Comparison of ENCODE assay signal across 8 cellular contexts in the genomic region with DNA sequence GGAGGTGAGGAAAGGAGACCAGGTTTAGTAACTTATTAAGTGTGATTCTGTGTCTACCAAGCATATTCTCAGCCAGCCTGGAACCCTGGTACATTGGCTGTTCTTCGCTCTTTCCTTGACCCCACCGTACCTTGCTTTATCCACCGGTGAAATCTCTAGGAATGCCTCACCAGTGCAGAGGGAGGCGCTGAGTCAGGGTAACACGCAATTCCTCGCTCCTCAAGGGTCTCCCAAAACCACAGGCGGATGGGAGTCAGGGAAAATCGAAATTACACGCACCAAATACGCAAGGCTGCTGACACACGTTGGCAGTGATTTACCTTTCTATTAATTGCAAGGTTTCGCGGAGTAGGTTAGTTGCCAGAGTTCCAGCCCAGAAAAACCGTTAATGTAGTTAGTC. TPM values are rescaled to one million over a fixed set of nuclear protein-coding genes. Genes with fewer than 3 reads are reported as not detected.
DNase-seq lines count a peak whose midpoint lies in the region; ATAC-seq and TF ChIP-seq lines count a peak whose summit lies in the region.

No MANE protein-coding gene starts in this region.

- H3K9me3 ChIP-seq in BE2C, result no peaks in the 10 kb centered on the region
- H3K9me3 ChIP-seq in heart left ventricle, result no peaks in the 10 kb centered on the region

- ATAC-seq in heart left ventricle, result peak in 1 of 4 donors; percentile 3

- no peaks in the 10 kb centered on the region; the same call in 1 of the 2 replicates for H3K4me1 ChIP-seq in BE2C
- H3K4me1 ChIP-seq in heart left ventricle, result peaks cover 3 to 68% (median 50%) of the 10 kb centered on the region in 12 donors

- H3K4me3 ChIP-seq in BE2C (ENCODE audit: low read depth, low read length) (peak overlapping the region; percentile 96), heart left ventricle (peak overlapping the region; percentile 54 to 94 (median 84))

- H3K27ac Mint-ChIP-seq in HFFc6 (peak overlapping the region; percentile 99), progenitor cell of endocrine pancreas (peak overlapping the region; percentile 88)
- peak overlapping the region; percentile 49 for H3K27ac Mint-ChIP-seq in activated T-helper 1 cell treated with anti-CD3 and anti-CD28 coated beads, Interleukin-12 subunit alpha, Interleukin-12 subunit beta, Interleukin-2, Interleukin-4 antibody, amounts not matched to agents 30 ng/mL and 10 ng/mL and 1 ng/mL, durations not matched to agents 14 hours and 24 hours and 36 hours

- TF ChIP-seq CTCF in BE2C (IDR thresholded peaks at IDR 0.05; ENCODE audit: low read depth, low read length) (no peak), HFFc6 (IDR thresholded peaks at IDR 0.05) (no peak), heart left ventricle (IDR thresholded peaks at IDR 0.05) (no peak), progenitor cell of endocrine pancreas (IDR thresholded peaks at IDR 0.05; ENCODE audit: unreplicated experiment) (no peak)

- intact Hi-C loops in activated T-helper 1 cell treated with anti-CD3 and anti-CD28 coated beads, Interleukin-12 subunit alpha, Interleukin-12 subunit beta, Interleukin-2, Interleukin-4 antibody, amounts not matched to agents 30 ng/mL and 10 ng/mL and 1 ng/mL, durations not matched to agents 14 hours and 24 hours and 36 hours (cut with micrococcal nuclease), result loop anchor here (5.0 kb wide), 2 partner anchors 206 to 846 kb away; partner anchors contain the start of gene DACT1
- intact Hi-C loops in heart left ventricle (cut with DNase I), result loop anchor here in 2 of 10 donors (10.0 kb wide), 3 partner anchors 611 to 701 kb away; partner anchors contain the start of genes DHRS7 (in 1 of the 2) and PCNX4 (in 1 of the 2)

- H3K9me3 Mint-ChIP-seq in HFFc6, result no peaks in the 10 kb centered on the region
- H3K9me3 Mint-ChIP-seq in activated T-helper 1 cell treated with anti-CD3 and anti-CD28 coated beads, Interleukin-12 subunit alpha, Interleukin-12 subunit beta, Interleukin-2, Interleukin-4 antibody, amounts not matched to agents 30 ng/mL and 10 ng/mL and 1 ng/mL, durations not matched to agents 14 hours and 24 hours and 36 hours, result no peaks in the 10 kb centered on the region
- H3K9me3 Mint-ChIP-seq in progenitor cell of endocrine pancreas (ENCODE audit: low read depth), result no peaks in the 10 kb centered on the region

- no peak for TF ChIP-seq POLR2A in heart left ventricle (IDR thresholded peaks at IDR 0.05)

- peak overlapping the region; percentile 98 for H3K4me3 Mint-ChIP-seq in HFFc6
- peak overlapping the region; percentile 94 for H3K4me3 Mint-ChIP-seq in activated T-helper 1 cell treated with anti-CD3 and anti-CD28 coated beads, Interleukin-12 subunit alpha, Interleukin-12 subunit beta, Interleukin-2, Interleukin-4 antibody, amounts not matched to agents 30 ng/mL and 10 ng/mL and 1 ng/mL, durations not matched to agents 14 hours and 24 hours and 36 hours
- H3K4me3 Mint-ChIP-seq in progenitor cell of endocrine pancreas (ENCODE audit: low read depth), result peak overlapping the region; percentile 85

- H3K27me3 Mint-ChIP-seq in HFFc6 (ENCODE audit: insufficient read depth), result peaks cover 2% of the 10 kb centered on the region; the same call in 1 of the 2 replicates
- H3K27me3 Mint-ChIP-seq in activated T-helper 1 cell treated with anti-CD3 and anti-CD28 coated beads, Interleukin-12 subunit alpha, Interleukin-12 subunit beta, Interleukin-2, Interleukin-4 antibody, amounts not matched to agents 30 ng/mL and 10 ng/mL and 1 ng/mL, durations not matched to agents 14 hours and 24 hours and 36 hours (ENCODE audit: insufficient read depth), result no peaks in the 10 kb centered on the region
- H3K27me3 Mint-ChIP-seq in progenitor cell of endocrine pancreas, result no peaks in the 10 kb centered on the region

- no peaks in the 10 kb centered on the region for H3K27me3 ChIP-seq in BE2C
- no peaks in the 10 kb centered on the region for H3K27me3 ChIP-seq in heart left ventricle

- H3K27ac ChIP-seq in heart left ventricle, result peak overlapping the region; percentile 69 to 97 (median 96)

- H3K36me3 ChIP-seq in BE2C (peaks cover 14% of the 10 kb centered on the region), heart left ventricle (peaks cover 0 to 21% (median 17%) of the 10 kb centered on the region in 9 donors)

- WGBS in heart left ventricle, 4 donors, result 5 to 7% (median 7%) methylated on average over 13 to 14 of the region's 14 CpGs

- H3K36me3 Mint-ChIP-seq in HFFc6 (ENCODE audit: low read depth) (peaks cover 31% of the 10 kb centered on the region), progenitor cell of endocrine pancreas (ENCODE audit: insufficient read depth) (peaks cover 3% of the 10 kb centered on the region)
- peaks cover 15% of the 10 kb centered on the region for H3K36me3 Mint-ChIP-seq in activated T-helper 1 cell treated with anti-CD3 and anti-CD28 coated beads, Interleukin-12 subunit alpha, Interleukin-12 subunit beta, Interleukin-2, Interleukin-4 antibody, amounts not matched to agents 30 ng/mL and 10 ng/mL and 1 ng/mL, durations not matched to agents 14 hours and 24 hours and 36 hours (ENCODE audit: low read depth)

- DNase-seq in BE2C (no peak), HFFc6 (peak; percentile 47), heart left ventricle (no peak), progenitor cell of endocrine pancreas (ENCODE audit: low spot score, unreplicated experiment) (no peak), SHP77 (lab: John Stamatoyannopoulos, UW) (no peak), NCI-H2196 (lab: John Stamatoyannopoulos, UW; ENCODE audit: unreplicated experiment) (no peak), SIG-M5 (lab: John Stamatoyannopoulos, UW) (no peak)
- DNase-seq in activated T-helper 1 cell treated with anti-CD3 and anti-CD28 coated beads, Interleukin-12 subunit alpha, Interleukin-12 subunit beta, Interleukin-2, Interleukin-4 antibody, amounts not matched to agents 30 ng/mL and 10 ng/mL and 1 ng/mL, durations not matched to agents 14 hours and 24 hours and 36 hours (ENCODE audit: low spot score), result no peak

- peaks cover 62% of the 10 kb centered on the region for H3K4me1 Mint-ChIP-seq in HFFc6 (ENCODE audit: low read depth)
- H3K4me1 Mint-ChIP-seq in activated T-helper 1 cell treated with anti-CD3 and anti-CD28 coated beads, Interleukin-12 subunit alpha, Interleukin-12 subunit beta, Interleukin-2, Interleukin-4 antibody, amounts not matched to agents 30 ng/mL and 10 ng/mL and 1 ng/mL, durations not matched to agents 14 hours and 24 hours and 36 hours (ENCODE audit: low read depth), result peaks cover 54% of the 10 kb centered on the region
- H3K4me1 Mint-ChIP-seq in progenitor cell of endocrine pancreas (ENCODE audit: low read depth), result peaks cover 28% of the 10 kb centered on the region

RNA-seq across cellular contexts. Expression of gene L3HYPDH, which starts 0.8 kb away (rescaled TPM):
- 6.9 TPM for polyA plus RNA-seq in BE2C (2012; ENCODE audit: insufficient read depth, insufficient read length, low read depth)
- total RNA-seq in HFFc6 (2021; fragmentation: NEBNext Ultra II Directional; extraction: Animal tissue kit (Norgen Biotek cat#: 25700)), result 10 to 100 TPM; 20.6 to 25.7 (median 21.4) TPM
- total RNA-seq in activated T-helper 1 cell treated with anti-CD3 and anti-CD28 coated beads, Interleukin-12 subunit alpha, Interleukin-12 subunit beta, Interleukin-2, Interleukin-4 antibody, amounts not matched to agents 30 ng/mL and 10 ng/mL and 1 ng/mL, durations not matched to agents 14 hours and 24 hours and 36 hours, result 14.0 and 15.9 TPM in 2 replicates
- total RNA-seq in heart left ventricle (10 to 100 TPM in 7 of 9 donors, 1 to 10 TPM in 2; 8.7 to 17.9 (median 14.1) TPM), progenitor cell of endocrine pancreas (20.1 and 23.7 TPM in 2 replicates)
- 10 to 100 TPM in 1 of 2 donors, 1 to 10 TPM in 1; 7.4 to 18.9 TPM for polyA plus RNA-seq in heart left ventricle

RNA-seq across cellular contexts. Expression of gene JKAMP, which starts 1.0 kb away (rescaled TPM):
- polyA plus RNA-seq in BE2C (2012; ENCODE audit: insufficient read depth, insufficient read length, low read depth), result 63.6 TPM
- total RNA-seq in HFFc6 (2021; fragmentation: NEBNext Ultra II Directional; extraction: Animal tissue kit (Norgen Biotek cat#: 25700)), result 10 to 100 TPM; 54.8 to 71.5 (median 61.9) TPM
- 27.6 and 28.8 TPM in 2 replicates for total RNA-seq in activated T-helper 1 cell treated with anti-CD3 and anti-CD28 coated beads, Interleukin-12 subunit alpha, Interleukin-12 subunit beta, Interleukin-2, Interleukin-4 antibody, amounts not matched to agents 30 ng/mL and 10 ng/mL and 1 ng/mL, durations not matched to agents 14 hours and 24 hours and 36 hours
- total RNA-seq in heart left ventricle, result 10 to 100 TPM; 24.2 to 38.6 (median 31.2) TPM
- 10 to 100 TPM; 11.4 to 52.9 TPM for polyA plus RNA-seq in heart left ventricle
- 55.2 and 56.2 TPM in 2 replicates for total RNA-seq in progenitor cell of endocrine pancreas

RNA-seq across cellular contexts. Expression of gene GPR135, which starts 18.2 kb away (rescaled TPM):
- 2.6 TPM for polyA plus RNA-seq in BE2C (2012; ENCODE audit: insufficient read depth, insufficient read length, low read depth)
- total RNA-seq in HFFc6 (2021; fragmentation: NEBNext Ultra II Directional; extraction: Animal tissue kit (Norgen Biotek cat#: 25700)), result 1 to 10 TPM; 1.7 to 2.7 (median 2.1) TPM
- 1.5 and 1.6 TPM in 2 replicates for total RNA-seq in activated T-helper 1 cell treated with anti-CD3 and anti-CD28 coated beads, Interleukin-12 subunit alpha, Interleukin-12 subunit beta, Interleukin-2, Interleukin-4 antibody, amounts not matched to agents 30 ng/mL and 10 ng/mL and 1 ng/mL, durations not matched to agents 14 hours and 24 hours and 36 hours
- total RNA-seq in heart left ventricle (1 to 10 TPM; 1.3 to 2.7 (median 2.3) TPM), progenitor cell of endocrine pancreas (3.0 and 3.4 TPM in 2 replicates)
- under 1 TPM; 0.84 to 0.98 TPM for polyA plus RNA-seq in heart left ventricle

Comparison
In these comparisons a context has a peak if more than half of its experiments do, and no peak if none do; other contexts are left out.
1. H3K27ac Mint-ChIP-seq: peak in every context shown above with its lines; median percentile 99 in HFFc6; 88 in progenitor cell of endocrine pancreas; 49 in activated T-helper 1 cell treated with anti-CD3 and anti-CD28 coated beads, Interleukin-12 subunit alpha, Interleukin-12 subunit beta, Interleukin-2, Interleukin-4 antibody, amounts not matched to agents 30 ng/mL and 10 ng/mL and 1 ng/mL, durations not matched to agents 14 hours and 24 hours and 36 hours.